In the genomic region with DNA sequence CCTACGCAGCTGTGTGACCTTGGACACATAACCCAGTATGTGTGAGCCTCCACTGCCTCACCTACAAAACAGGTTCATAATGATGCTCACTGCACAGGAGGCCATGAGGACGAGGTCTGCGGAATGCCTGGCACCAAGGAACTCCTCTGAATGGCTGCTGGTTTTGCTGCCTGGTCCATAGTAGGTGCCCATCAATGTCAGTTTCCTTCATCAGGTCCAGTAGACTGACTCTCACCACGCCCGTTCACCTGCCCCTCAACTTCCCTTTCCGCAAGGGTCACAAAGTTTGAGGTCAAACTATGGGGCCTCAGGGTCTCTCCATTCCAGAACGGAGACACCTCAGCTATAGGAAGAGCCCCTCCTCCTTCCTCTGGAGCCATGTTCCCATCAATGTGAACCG, we compare ENCODE assay signal across 16 cellular contexts. TPM values are rescaled to one million over a fixed set of nuclear protein-coding genes. Genes with fewer than 3 reads are reported as not detected.
DNase-seq lines count a peak whose midpoint lies in the region; ATAC-seq and TF ChIP-seq lines count a peak whose summit lies in the region.
"Had no signal": no experiment of that assay in that cellular context is flagged by ENCODE, and none has a peak within 500 bp of the region (broad histone marks: within the 10 kb centered on the region; RNA-seq: fewer than 3 reads in every experiment).

No MANE protein-coding gene starts in this region.

- no peak overlapping the region for H3K4me3 ChIP-seq in cardiac muscle cell
- H3K4me3 ChIP-seq in upper lobe of right lung, result no peak overlapping the region
- H3K4me3 ChIP-seq in aorta (ENCODE audit: low read length in 2 of 2), result no peak overlapping the region

- WGBS in aorta, 2 donors, result 43 to 45% methylated on average over 8 of the region's 8 CpGs

- POLR2A ChIA-PET in naive thymus-derived CD8-positive, alpha-beta T cell (lab: Charles Lee), result interaction anchor here (0.6 to 3.4 kb wide), 10 partner anchors 9 to 77 kb away, joined by 3 to 19 read pairs (median 4); a partner anchor contains a TSS

- peaks cover 10% of the 10 kb centered on the region for H3K36me3 Mint-ChIP-seq in central memory CD8-positive, alpha-beta T cell (ENCODE audit: insufficient read depth)
- H3K36me3 Mint-ChIP-seq in naive thymus-derived CD8-positive, alpha-beta T cell, result peaks cover 0 to 2% (median 0%) of the 10 kb centered on the region in 3 donors

- TF ChIP-seq CTCF in cardiac muscle cell (IDR thresholded peaks at IDR 0.05; ENCODE audit: low read depth, low read length) (no peak), upper lobe of right lung (IDR thresholded peaks at IDR 0.05) (no peak)

- peak overlapping the region; percentile 98 for H3K27ac ChIP-seq in cardiac muscle cell
- peak overlapping the region; percentile 39 for H3K27ac ChIP-seq in upper lobe of right lung
- peak overlapping the region in 1 of 2 donors; percentile 77 for H3K27ac ChIP-seq in aorta (ENCODE audit: low read depth in 1 of 2, low read length in 2 of 2)

- no peak for ATAC-seq in Right ventricle myocardium superior (ENCODE audit: poor library complexity)
- no peak for ATAC-seq in central memory CD8-positive, alpha-beta T cell (replicated peaks; ENCODE audit: extremely low read depth, poor library complexity, severe bottlenecking)
- ATAC-seq in naive thymus-derived CD8-positive, alpha-beta T cell, result no peak
- no peak for ATAC-seq in upper lobe of right lung
- ATAC-seq in aorta (ENCODE audit: low FRiP score), result no peak
- ATAC-seq: activated CD4-positive, alpha-beta T cell treated with anti-CD3 and anti-CD28 coated beads for 36 hours; PC-3 had no signal

- peak overlapping the region; percentile 4 for H3K4me3 Mint-ChIP-seq in central memory CD8-positive, alpha-beta T cell
- peak overlapping the region in 8 of 10 donors; percentile 5 to 76 (median 30) for H3K4me3 Mint-ChIP-seq in naive thymus-derived CD8-positive, alpha-beta T cell
- H3K4me3 Mint-ChIP-seq: activated CD4-positive, alpha-beta T cell treated with anti-CD3 and anti-CD28 coated beads for 36 hours had no signal

- H3K4me1 ChIP-seq in cardiac muscle cell (ENCODE audit: low read depth), result peaks cover 57% of the 10 kb centered on the region
- H3K4me1 ChIP-seq in upper lobe of right lung, result peaks cover 24% of the 10 kb centered on the region
- H3K4me1 ChIP-seq in aorta (ENCODE audit: control insufficient read depth in 1 of 2, insufficient read depth in 2 of 2, low read length in 2 of 2), result peaks cover 0 to 3% of the 10 kb centered on the region in 2 donors

- H3K9me3 Mint-ChIP-seq in central memory CD8-positive, alpha-beta T cell, result no peaks in the 10 kb centered on the region
- H3K9me3 Mint-ChIP-seq in naive thymus-derived CD8-positive, alpha-beta T cell, result no peaks in the 10 kb centered on the region

- DNase-seq in cardiac muscle cell (ENCODE audit: low read depth in 1 of 2, low spot score in 1 of 2), result no peak
- no peak for DNase-seq in Right ventricle myocardium superior
- DNase-seq in central memory CD8-positive, alpha-beta T cell (ENCODE audit: low spot score in 2 of 2), result no peak
- DNase-seq in naive thymus-derived CD8-positive, alpha-beta T cell, result peak in 1 of 10 donors; percentile 30
- no peak for DNase-seq in upper lobe of right lung
- DNase-seq in SHP77 treated with DMSO at 0.1 percent for 48 hours (lab: John Stamatoyannopoulos, UW), result no peak
- DNase-seq in activated effector memory CD4-positive, alpha-beta T cell treated with Interleukin-2 at 50 U/mL for 16 hours, result no peak
- DNase-seq in aorta, result no peak
- DNase-seq: ACHN; activated CD4-positive, alpha-beta T cell treated with anti-CD3 and anti-CD28 coated beads for 36 hours; KG1; NCI-H1436 treated with DMSO at 0.1 percent for 48 hours; PC-3; stimulated activated CD4-positive, alpha-beta T cell treated with anti-CD3 and anti-CD28 coated beads, Interleukin-4, amount 100 ng/mL, for 1 hour had no signal

- H3K36me3 ChIP-seq in cardiac muscle cell (no peaks in the 10 kb centered on the region), upper lobe of right lung (peaks cover 9% of the 10 kb centered on the region), aorta (ENCODE audit: control insufficient read depth in 1 of 2, insufficient read depth in 2 of 2, low read length in 1 of 2) (no peaks in the 10 kb centered on the region)

- peaks cover 68% of the 10 kb centered on the region for H3K4me1 Mint-ChIP-seq in central memory CD8-positive, alpha-beta T cell
- H3K4me1 Mint-ChIP-seq in naive thymus-derived CD8-positive, alpha-beta T cell, result peaks cover 31 to 72% (median 67%) of the 10 kb centered on the region in 4 donors

- H3K9me3 ChIP-seq in cardiac muscle cell (ENCODE audit: low read depth) (no peaks in the 10 kb centered on the region), upper lobe of right lung (no peaks in the 10 kb centered on the region), aorta (ENCODE audit: control insufficient read depth, low read length) (no peaks in the 10 kb centered on the region)

- H3K27ac Mint-ChIP-seq in central memory CD8-positive, alpha-beta T cell (ENCODE audit: low read depth), result peak overlapping the region; percentile 98
- H3K27ac Mint-ChIP-seq in naive thymus-derived CD8-positive, alpha-beta T cell, result peak overlapping the region; percentile 27 to 99 (median 94)
- H3K27ac Mint-ChIP-seq: activated CD4-positive, alpha-beta T cell treated with anti-CD3 and anti-CD28 coated beads for 36 hours had no signal

- H3K27me3 ChIP-seq in cardiac muscle cell (no peaks in the 10 kb centered on the region), upper lobe of right lung (no peaks in the 10 kb centered on the region), aorta (ENCODE audit: control insufficient read depth in 1 of 2, insufficient read depth in 2 of 2, low read length in 1 of 2) (no peaks in the 10 kb centered on the region)

- no peaks in the 10 kb centered on the region for H3K27me3 Mint-ChIP-seq in central memory CD8-positive, alpha-beta T cell
- H3K27me3 Mint-ChIP-seq in naive thymus-derived CD8-positive, alpha-beta T cell, result no peaks in the 10 kb centered on the region
- H3K27me3 Mint-ChIP-seq: activated CD4-positive, alpha-beta T cell treated with anti-CD3 and anti-CD28 coated beads for 36 hours had no signal

- intact Hi-C loops in Right ventricle myocardium superior (cut with DNase I) (no loop called here), upper lobe of right lung (cut with DNase I) (no loop called here), aorta (cut with DNase I) (loop anchor here in 1 of 2 donors (5.0 kb wide), 1 partner anchor 55 kb away; a partner anchor contains a TSS)

RNA-seq across cellular contexts. Expression of a gene that starts 8.8 kb away (rescaled TPM):
- total RNA-seq in cardiac muscle cell (21.0 and 27.2 TPM in 2 replicates), Right ventricle myocardium superior (7.1 TPM), upper lobe of right lung (4.3 TPM), aorta (1 to 10 TPM in 1 of 2 donors, under 1 TPM in 1; 0.75 to 1.5 TPM)
- polyA plus RNA-seq in cardiac muscle cell (11.9 and 14.7 TPM in 2 replicates), aorta (10 to 100 TPM in 1 of 2 donors, under 1 TPM in 1; 0.75 to 30.2 TPM)
- total RNA-seq in naive thymus-derived CD8-positive, alpha-beta T cell, result 1 to 10 TPM in 1 of 2 experiments, under 1 TPM in 1; 0.91 to 1.2 TPM
- polyA plus RNA-seq in naive thymus-derived CD8-positive, alpha-beta T cell, result under 1 TPM in 2 of 3 donors, not detected in 1; 0.43 to 0.64 TPM
- total RNA-seq: activated CD4-positive, alpha-beta T cell treated with anti-CD3 and anti-CD28 coated beads for 36 hours; glomerular endothelial cell had no signal
- polyA plus RNA-seq: keratinocyte had no signal

RNA-seq across cellular contexts. Expression of a gene that starts 10.8 kb away (rescaled TPM):
- total RNA-seq in cardiac muscle cell, result 22.5 and 34.2 TPM in 2 replicates
- polyA plus RNA-seq in cardiac muscle cell, result 29.7 and 31.3 TPM in 2 replicates
- 10.0 TPM for total RNA-seq in Right ventricle myocardium superior
- 10 to 100 TPM; 30.1 to 33.5 TPM for total RNA-seq in naive thymus-derived CD8-positive, alpha-beta T cell
- polyA plus RNA-seq in naive thymus-derived CD8-positive, alpha-beta T cell, result 10 to 100 TPM; 14.2 to 17.7 (median 15.5) TPM
- 24.5 TPM for total RNA-seq in upper lobe of right lung
- 10 to 100 TPM; 21.9 to 22.0 TPM for total RNA-seq in aorta
- 10 to 100 TPM; 13.3 to 25.5 TPM for polyA plus RNA-seq in aorta

RNA-seq across cellular contexts. Expression of a gene that starts 11.9 kb away (rescaled TPM):
- total RNA-seq in cardiac muscle cell (61.5 and 79.1 TPM in 2 replicates), Right ventricle myocardium superior (5,900 TPM), upper lobe of right lung (5.3 TPM), aorta (1 to 10 TPM; 1.9 to 3.1 TPM)
- polyA plus RNA-seq in cardiac muscle cell (105 and 133 TPM in 2 replicates), aorta (1 to 10 TPM; 4.0 to 9.3 TPM)
- total RNA-seq in naive thymus-derived CD8-positive, alpha-beta T cell, result 10 to 100 TPM in 1 of 2 experiments, 1 to 10 TPM in 1; 8.5 to 10.3 TPM
- polyA plus RNA-seq in naive thymus-derived CD8-positive, alpha-beta T cell, result under 1 TPM in 1 of 3 donors, not detected in 2; 0.11 TPM

RNA-seq across cellular contexts. Expression of a gene that starts 22.8 kb away (rescaled TPM):
- 293 and 310 TPM in 2 replicates for total RNA-seq in cardiac muscle cell
- 194 and 235 TPM in 2 replicates for polyA plus RNA-seq in cardiac muscle cell
- total RNA-seq in Right ventricle myocardium superior, result 64.2 TPM
- total RNA-seq in naive thymus-derived CD8-positive, alpha-beta T cell, result 1 to 10 TPM; 5.6 to 8.7 TPM
- 1 to 10 TPM in 2 of 3 donors, under 1 TPM in 1; 0.85 to 2.4 (median 1.5) TPM for polyA plus RNA-seq in naive thymus-derived CD8-positive, alpha-beta T cell
- total RNA-seq in upper lobe of right lung, result 97.5 TPM
- total RNA-seq in aorta, result 10 to 100 TPM; 73.0 to 74.0 TPM
- 10 to 100 TPM; 22.7 to 45.3 TPM for polyA plus RNA-seq in aorta

RNA-seq across cellular contexts. Expression of a gene that starts 40.1 kb away (rescaled TPM):
- total RNA-seq in cardiac muscle cell (67.1 and 84.1 TPM in 2 replicates), Right ventricle myocardium superior (13.9 TPM), upper lobe of right lung (78.2 TPM), aorta (10 to 100 TPM; 34.7 to 58.1 TPM)
- polyA plus RNA-seq in cardiac muscle cell (47.9 and 62.6 TPM in 2 replicates), aorta (10 to 100 TPM; 35.7 to 72.4 TPM)
- total RNA-seq in naive thymus-derived CD8-positive, alpha-beta T cell, result 100 to 1,000 TPM; 154 to 167 TPM
- 10 to 100 TPM; 37.4 to 51.6 (median 43.0) TPM for polyA plus RNA-seq in naive thymus-derived CD8-positive, alpha-beta T cell

Comparison
In these comparisons a context has a peak if more than half of its experiments do, and no peak if none do; other contexts are left out.
1. RNA of a gene that starts 11.9 kb away (total RNA-seq): 5,900 TPM in Right ventricle myocardium superior (single experiment); 61.5 to 79.1 TPM in cardiac muscle cell, 8.5 to 10.3 TPM in naive thymus-derived CD8-positive, alpha-beta T cell, 5.3 TPM in upper lobe of right lung (single experiment) and 1.9 to 3.1 TPM in aorta; every median in the first group is over 10 times any median in the second.